ENCODE assay signal across 14 cellular contexts in genomic region chr3:129694228-129694627, GRCh38.
"Had no signal": no experiment of that assay in that cellular context is flagged by ENCODE, and none has a peak within 500 bp of the region (broad histone marks: within the 10 kb centered on the region; RNA-seq: fewer than 3 reads in every experiment).

No MANE protein-coding gene starts in this region.

- H3K4me1 ChIP-seq: lower lobe of right lung had no signal

- DNase-seq: activated CD4-positive, alpha-beta memory T cell treated with anti-CD3 and anti-CD28 coated beads for 36 hours; activated CD4-positive, alpha-beta T cell treated with anti-CD3 and anti-CD28 coated beads for 1 hour; activated gamma-delta T cell; activated T-cell treated with anti-CD3 and anti-CD28 coated beads, Interleukin-2, amount 50 U/mL, for 4 hours; brain microvascular endothelial cell; dorsolateral prefrontal cortex; gastrocnemius medialis; left cardiac atrium; lower lobe of right lung; naive thymus-derived CD8-positive, alpha-beta T cell; right lobe of liver; testis had no signal

- H3K9me3 ChIP-seq: gastrocnemius medialis, lower lobe of right lung, neutrophil, right lobe of liver, testis had no signal

- H3K36me3 ChIP-seq: brain microvascular endothelial cell, gastrocnemius medialis, lower lobe of right lung, neutrophil, right lobe of liver had no signal

- ATAC-seq: activated T-cell treated with anti-CD3 and anti-CD28 coated beads, Interleukin-2, amount 50 U/mL, for 4 hours; gastrocnemius medialis; left cardiac atrium; naive thymus-derived CD8-positive, alpha-beta T cell; right lobe of liver had no signal

- FAIRE-seq: endometrium had no signal

- H3K4me3 ChIP-seq: dorsolateral prefrontal cortex, gastrocnemius medialis, lower lobe of right lung, right lobe of liver, testis had no signal

- H3K27ac ChIP-seq: brain microvascular endothelial cell, dorsolateral prefrontal cortex, lower lobe of right lung, neutrophil, right lobe of liver, testis had no signal

- H3K27me3 ChIP-seq: brain microvascular endothelial cell, dorsolateral prefrontal cortex, gastrocnemius medialis, neutrophil, right lobe of liver, testis had no signal
